Comparison of ENCODE assay signal across 8 cellular contexts in the genomic region with DNA sequence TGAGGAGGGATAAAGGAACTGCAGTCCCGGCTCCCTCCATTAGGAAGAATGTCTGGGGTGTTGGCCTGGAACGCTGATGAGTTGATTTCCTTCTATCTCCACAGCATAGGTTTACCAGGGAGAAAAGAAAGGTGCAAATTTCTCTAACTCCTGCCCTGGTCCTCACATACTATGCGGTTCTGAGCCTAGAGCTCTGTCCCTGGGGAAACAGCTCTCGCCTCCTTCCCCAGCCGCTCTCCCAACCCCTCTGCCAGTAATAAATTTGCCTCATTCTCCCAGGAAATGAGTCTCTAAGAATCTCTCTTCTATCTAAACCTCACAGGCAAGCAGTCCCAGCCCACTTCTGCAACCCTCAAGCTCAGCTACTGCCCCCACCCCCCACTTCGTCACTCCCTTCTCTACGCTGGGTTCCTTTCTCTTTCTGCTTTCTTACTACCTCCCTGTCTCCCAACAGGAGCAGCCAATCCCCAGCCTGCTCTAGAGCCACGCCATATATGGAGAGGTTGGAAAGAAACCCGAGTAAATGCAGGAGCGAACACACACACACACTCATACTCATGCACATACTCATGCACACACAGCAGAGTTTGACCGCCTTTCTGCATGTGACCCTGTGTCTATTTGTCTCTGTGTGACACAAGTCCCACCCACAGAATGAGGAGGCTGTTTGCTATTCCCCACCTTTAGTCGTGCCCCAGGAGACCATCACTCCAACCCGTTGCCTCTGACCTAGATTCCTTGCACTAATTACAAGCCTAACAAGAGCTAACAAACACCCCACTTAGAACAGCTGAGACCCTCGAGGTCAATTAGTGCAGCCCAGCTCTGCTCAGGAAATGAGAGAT. TPM values are rescaled to one million over a fixed set of nuclear protein-coding genes. Genes with fewer than 3 reads are reported as not detected.
DNase-seq lines count a peak whose midpoint lies in the region; ATAC-seq and TF ChIP-seq lines count a peak whose summit lies in the region.

No MANE protein-coding gene starts in this region.

- no peaks in the 10 kb centered on the region for H3K9me3 Mint-ChIP-seq in activated CD4-positive, alpha-beta T cell treated with anti-CD3 and anti-CD28 coated beads, Interleukin-2, amount 10 ng/mL, durations not matched to agents 24 days and 14 days

- peak; percentile 34 for ATAC-seq in HG02798 (IDR thresholded peaks at IDR 0.05; ENCODE audit: poor library complexity, unreplicated experiment)
- peak; percentile 92 to 93 for ATAC-seq in left cardiac atrium
- ATAC-seq in HG02840 (IDR thresholded peaks at IDR 0.05; ENCODE audit: low FRiP score, unreplicated experiment), result no peak

- H3K4me3 Mint-ChIP-seq in activated CD4-positive, alpha-beta T cell treated with anti-CD3 and anti-CD28 coated beads, Interleukin-2, amount 10 ng/mL, durations not matched to agents 24 days and 14 days, result peak overlapping the region; percentile 3

- TF ChIP-seq CTCF in osteoblast (IDR thresholded peaks at IDR 0.05; ENCODE audit: extremely low read depth, low read depth, low read length), result peak; percentile 9

- H3K27me3 Mint-ChIP-seq in activated CD4-positive, alpha-beta T cell treated with anti-CD3 and anti-CD28 coated beads, Interleukin-2, amount 10 ng/mL, durations not matched to agents 24 days and 14 days, result peaks cover 4% of the 10 kb centered on the region

- peak; percentile 70 for DNase-seq in activated CD4-positive, alpha-beta T cell treated with anti-CD3 and anti-CD28 coated beads, Interleukin-2, amount 10 ng/mL, durations not matched to agents 24 days and 14 days
- no peak for DNase-seq in activated CD4-positive, alpha-beta T cell treated with anti-CD3 and anti-CD28 coated beads for 4 hours
- DNase-seq in NCI-H2227 treated with DMSO at 0.1 percent for 48 hours (lab: John Stamatoyannopoulos, UW) (peak; percentile 92), left cardiac atrium (peak; percentile 87), osteoblast (ENCODE audit: insufficient read length, low spot score, missing footprints) (peak; percentile 98)

- no peaks in the 10 kb centered on the region for H3K9me3 ChIP-seq in osteoblast (ENCODE audit: low read depth, low read length)

- no peaks in the 10 kb centered on the region for H4K20me1 ChIP-seq in osteoblast (ENCODE audit: insufficient read depth, low read length)

- H3K27me3 ChIP-seq in osteoblast (ENCODE audit: insufficient read depth, low read length), result no peaks in the 10 kb centered on the region

- peaks cover 16% of the 10 kb centered on the region for H3K36me3 Mint-ChIP-seq in activated CD4-positive, alpha-beta T cell treated with anti-CD3 and anti-CD28 coated beads, Interleukin-2, amount 10 ng/mL, durations not matched to agents 24 days and 14 days (ENCODE audit: low read depth)

- H3K4me3 ChIP-seq in osteoblast (ENCODE audit: insufficient read depth, low read length), result peak overlapping the region; percentile 49

- peaks cover 42% of the 10 kb centered on the region for H3K4me1 Mint-ChIP-seq in activated CD4-positive, alpha-beta T cell treated with anti-CD3 and anti-CD28 coated beads, Interleukin-2, amount 10 ng/mL, durations not matched to agents 24 days and 14 days

- intact Hi-C loops in activated CD4-positive, alpha-beta T cell treated with anti-CD3 and anti-CD28 coated beads, Interleukin-2, amount 10 ng/mL, durations not matched to agents 24 days and 14 days (cut with micrococcal nuclease), result loop anchor here (10.0 kb wide), 2 partner anchors 198 to 268 kb away; a partner anchor contains a TSS
- intact Hi-C loops in left cardiac atrium (cut with DNase I), result no loop called here

- peak overlapping the region; percentile 79 for H3K4me2 ChIP-seq in osteoblast (ENCODE audit: insufficient read depth, low read length)

- peaks cover 27% of the 10 kb centered on the region for H3K4me1 ChIP-seq in osteoblast (ENCODE audit: insufficient read depth, low read length)

- peak overlapping the region; percentile 83 for H3K27ac ChIP-seq in angular gyrus (ENCODE audit: low read depth, low read length)
- H3K27ac ChIP-seq in osteoblast (ENCODE audit: low read depth, low read length), result peak overlapping the region; percentile 94

- peaks cover 25% of the 10 kb centered on the region for H3K36me3 ChIP-seq in osteoblast (ENCODE audit: insufficient read depth, low read length)

- no peak overlapping the region for H3K27ac Mint-ChIP-seq in activated CD4-positive, alpha-beta T cell treated with anti-CD3 and anti-CD28 coated beads, Interleukin-2, amount 10 ng/mL, durations not matched to agents 24 days and 14 days

- H3K79me2 ChIP-seq in osteoblast (ENCODE audit: insufficient read depth, low read length), result no peaks in the 10 kb centered on the region

- H2AFZ ChIP-seq in osteoblast (ENCODE audit: low read length), result peak overlapping the region; percentile 49

RNA-seq across cellular contexts. Expression of a gene that starts 13.4 kb away (rescaled TPM):
- 25.2 and 26.4 TPM in 2 replicates for total RNA-seq in activated CD4-positive, alpha-beta T cell treated with anti-CD3 and anti-CD28 coated beads, Interleukin-2, amount 10 ng/mL, durations not matched to agents 24 days and 14 days
- 10 to 100 TPM; 30.2 to 42.8 TPM for total RNA-seq in left cardiac atrium
- total RNA-seq in osteoblast, result 74.2 and 80.2 TPM in 2 replicates

Comparison
In these comparisons a context has a peak if more than half of its experiments do, and no peak if none do; other contexts are left out.
1. DNase-seq: peak in activated CD4-positive, alpha-beta T cell treated with anti-CD3 and anti-CD28 coated beads, Interleukin-2, amount 10 ng/mL, durations not matched to agents 24 days and 14 days (single experiment), NCI-H2227 treated with DMSO at 0.1 percent for 48 hours (single experiment), left cardiac atrium (single experiment) and osteoblast (single experiment); none in activated CD4-positive, alpha-beta T cell treated with anti-CD3 and anti-CD28 coated beads for 4 hours (0 of 2).